ENCODE assay signal across 8 cellular contexts in the genomic region with DNA sequence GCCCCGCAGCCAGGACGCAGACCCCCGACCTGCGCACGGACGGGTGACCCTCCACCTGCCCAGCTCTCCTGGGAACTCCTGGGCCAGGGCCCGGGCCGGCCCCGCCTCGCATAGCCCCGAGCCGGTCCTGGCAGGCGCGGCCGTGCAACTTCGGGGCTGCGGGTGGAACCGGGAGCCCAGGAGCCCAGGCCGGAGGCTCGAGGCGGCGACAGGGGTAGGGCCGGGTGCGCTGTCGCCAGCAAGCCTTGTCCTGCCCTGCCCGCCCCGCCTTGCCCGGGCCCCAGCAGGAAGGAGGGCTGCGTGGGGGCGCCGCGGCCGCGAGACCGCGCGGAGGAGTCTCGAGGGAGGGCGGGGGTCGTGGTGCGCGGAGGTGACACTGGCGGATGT. TPM values are rescaled to one million over a fixed set of nuclear protein-coding genes. Genes with fewer than 3 reads are reported as not detected.
DNase-seq lines count a peak whose midpoint lies in the region; ATAC-seq and TF ChIP-seq lines count a peak whose summit lies in the region.

No MANE protein-coding gene starts in this region.

- H3K27ac ChIP-seq in iPS-20b (ENCODE audit: low read length) (no peak overlapping the region), subcutaneous abdominal adipose tissue (ENCODE audit: low read depth, low read length) (peak overlapping the region; percentile 67)

- no peak for DNase-seq in CD14-positive monocyte (ENCODE audit: low spot score)
- DNase-seq in amniotic stem cell (lab: John Stamatoyannopoulos, UW), result no peak
- DNase-seq in SIG-M5 treated with dmso at 0.1 percent for 504 hours (lab: John Stamatoyannopoulos, UW; ENCODE audit: unreplicated experiment), result no peak
- no peak for DNase-seq in NCI-H2227 treated with DMSO at 0.1 percent for 48 hours (lab: John Stamatoyannopoulos, UW)

- peaks cover 22% of the 10 kb centered on the region for H3K27me3 ChIP-seq in iPS-20b (ENCODE audit: insufficient read depth, low read length)
- peaks cover 0 to 2% (median 0%) of the 10 kb centered on the region in 5 donors for H3K27me3 ChIP-seq in subcutaneous abdominal adipose tissue (ENCODE audit: control insufficient read depth in 5 of 5, insufficient read depth in 4 of 5, low read length in 5 of 5)

- H3K4me1 ChIP-seq in iPS-20b (ENCODE audit: insufficient read depth, low read length) (no peaks in the 10 kb centered on the region; the same call in 1 of the 2 replicates), subcutaneous abdominal adipose tissue (ENCODE audit: control insufficient read depth in 5 of 5, insufficient read depth in 5 of 5, low read length in 5 of 5) (peaks cover 4 to 27% (median 19%) of the 10 kb centered on the region in 5 donors)

- H3K27ac Mint-ChIP-seq in CD14-positive monocyte, result peak overlapping the region in 4 of 7 donors; percentile 46 to 80 (median 64)
- H3K27ac Mint-ChIP-seq in activated naive CD8-positive, alpha-beta T cell, result no peak overlapping the region

- H3K27me3 Mint-ChIP-seq in CD14-positive monocyte (ENCODE audit: low read depth in 3 of 3), result peaks cover 10 to 25% (median 10%) of the 10 kb centered on the region in 3 donors
- H3K27me3 Mint-ChIP-seq in activated naive CD8-positive, alpha-beta T cell, result no peaks in the 10 kb centered on the region

- intact Hi-C loops in CD14-positive monocyte (cut with micrococcal nuclease), result loop anchor here in 1 of 2 donors (2.0 kb wide), 1 partner anchor 164 kb away; no protein-coding TSS in a partner anchor

- H3K36me3 Mint-ChIP-seq in CD14-positive monocyte, result peaks cover 21 to 34% of the 10 kb centered on the region in 2 donors
- H3K36me3 Mint-ChIP-seq in activated naive CD8-positive, alpha-beta T cell, result peaks cover 6% of the 10 kb centered on the region

- H3K9me3 ChIP-seq in iPS-20b (ENCODE audit: insufficient read depth, low read depth, low read length) (no peaks in the 10 kb centered on the region; the same call in 1 of the 2 replicates), subcutaneous abdominal adipose tissue (ENCODE audit: control insufficient read depth in 5 of 5, low read length in 5 of 5) (peaks cover 0 to 11% (median 4%) of the 10 kb centered on the region in 5 donors)

- H3K4me3 Mint-ChIP-seq in CD14-positive monocyte, result peak overlapping the region; percentile 84 to 86
- peak overlapping the region; percentile 78 for H3K4me3 Mint-ChIP-seq in activated naive CD8-positive, alpha-beta T cell

- H3K4me1 Mint-ChIP-seq in CD14-positive monocyte, result peaks cover 11% of the 10 kb centered on the region
- peaks cover 24% of the 10 kb centered on the region for H3K4me1 Mint-ChIP-seq in activated naive CD8-positive, alpha-beta T cell (ENCODE audit: low read depth)

- ATAC-seq in HG02678 (IDR thresholded peaks at IDR 0.05; ENCODE audit: unreplicated experiment), result peak; percentile 14

- peak overlapping the region; percentile 73; the same call in 1 of the 2 replicates for H3K9ac ChIP-seq in iPS-20b (ENCODE audit: low read depth, low read length)
- H3K9ac ChIP-seq in subcutaneous abdominal adipose tissue (ENCODE audit: low read length in 5 of 5), result peak overlapping the region in 4 of 5 donors; percentile 79 to 86 (median 80)

- no peak for TF ChIP-seq CTCF in CD14-positive monocyte (IDR thresholded peaks at IDR 0.05)

- H3K36me3 ChIP-seq in iPS-20b (ENCODE audit: insufficient read depth, low read depth, low read length) (no peaks in the 10 kb centered on the region), subcutaneous abdominal adipose tissue (ENCODE audit: control insufficient read depth in 5 of 5, insufficient read depth in 5 of 5, low read length in 5 of 5) (peaks cover 0 to 25% (median 12%) of the 10 kb centered on the region in 5 donors)

- H3K4me3 ChIP-seq in iPS-20b (ENCODE audit: low read length) (peak overlapping the region; percentile 80), subcutaneous abdominal adipose tissue (ENCODE audit: low read depth in 1 of 5, low read length in 5 of 5) (peak overlapping the region in 4 of 5 donors; percentile 75 to 90 (median 86))

- peaks cover 13 to 33% (median 19%) of the 10 kb centered on the region in 7 donors for H3K9me3 Mint-ChIP-seq in CD14-positive monocyte
- H3K9me3 Mint-ChIP-seq in activated naive CD8-positive, alpha-beta T cell (ENCODE audit: low read depth), result no peaks in the 10 kb centered on the region

RNA-seq across cellular contexts. Expression of a gene that starts 0.4 kb away (rescaled TPM):
- 10 to 100 TPM in 1 of 2 donors, 1 to 10 TPM in 1; 5.9 to 10.6 TPM for polyA plus RNA-seq in CD14-positive monocyte

RNA-seq across cellular contexts. Expression of a gene that starts 11.2 kb away (rescaled TPM):
- polyA plus RNA-seq in CD14-positive monocyte, result not detected
